17 cellular contexts compared by ENCODE assay signal in genomic region chr16:17228048-17228707, GRCh38.
"Had no signal": no experiment of that assay in that cellular context is flagged by ENCODE, and none has a peak within 500 bp of the region (broad histone marks: within the 10 kb centered on the region; RNA-seq: fewer than 3 reads in every experiment).

No MANE protein-coding gene starts in this region.

- H3K36me3 ChIP-seq: ascending aorta, gastrocnemius medialis, left ventricle myocardium inferior, sigmoid colon, upper lobe of left lung had no signal

- ATAC-seq: activated CD4-positive, CD25-positive, alpha-beta regulatory T cell treated with anti-CD3 and anti-CD28 coated beads, Interleukin-2, amount 50 U/mL, for 24 hours; activated naive CD8-positive, alpha-beta T cell treated with anti-CD3 and anti-CD28 coated beads, Interleukin-2, amount 50 U/mL, for 24 hours; gastrocnemius medialis; natural killer cell treated with Interleukin-12 subunit alpha and Interleukin-12 subunit beta and Interleukin-15 and Interleukin-18, amount 100 ng/mL, for 72 hours; psoas muscle had no signal

- H3K27me3 Mint-ChIP-seq: activated naive CD8-positive, alpha-beta T cell treated with anti-CD3 and anti-CD28 coated beads, Interleukin-2, amount 50 U/mL, for 24 hours; memory B cell; natural killer cell treated with Interleukin-12 subunit alpha and Interleukin-12 subunit beta and Interleukin-15 and Interleukin-18, amount 100 ng/mL, for 72 hours had no signal

- DNase-seq: activated CD4-positive, alpha-beta T cell treated with anti-CD3 and anti-CD28 coated beads, Interleukin-2, amount 50 U/mL, for 4 hours; activated naive CD4-positive, alpha-beta T cell; activated naive CD8-positive, alpha-beta T cell treated with anti-CD3 and anti-CD28 coated beads, Interleukin-2, amount 50 U/mL, for 24 hours; gastrocnemius medialis; kidney; left ventricle myocardium inferior; occipital lobe; psoas muscle; sigmoid colon; stimulated activated CD4-positive, alpha-beta T cell treated with anti-CD3 and anti-CD28 coated beads, Interleukin-12 subunit alpha, Interleukin-12 subunit beta, amount 100 ng/mL, for 4 hours; stimulated activated naive CD4-positive, alpha-beta T cell; substantia nigra; upper lobe of left lung had no signal

- H3K4me3 ChIP-seq: ascending aorta, gastrocnemius medialis, left ventricle myocardium inferior, psoas muscle, sigmoid colon, upper lobe of left lung had no signal

- H3K4me3 Mint-ChIP-seq: activated naive CD8-positive, alpha-beta T cell treated with anti-CD3 and anti-CD28 coated beads, Interleukin-2, amount 50 U/mL, for 24 hours; memory B cell; natural killer cell treated with Interleukin-12 subunit alpha and Interleukin-12 subunit beta and Interleukin-15 and Interleukin-18, amount 100 ng/mL, for 72 hours had no signal

- H3K27ac Mint-ChIP-seq: activated naive CD8-positive, alpha-beta T cell treated with anti-CD3 and anti-CD28 coated beads, Interleukin-2, amount 50 U/mL, for 24 hours; memory B cell had no signal

- H3K27ac ChIP-seq: ascending aorta, gastrocnemius medialis, left ventricle myocardium inferior, psoas muscle, upper lobe of left lung had no signal

- H3K27me3 ChIP-seq: ascending aorta, gastrocnemius medialis, sigmoid colon, upper lobe of left lung had no signal

- H3K9me3 Mint-ChIP-seq: activated naive CD8-positive, alpha-beta T cell treated with anti-CD3 and anti-CD28 coated beads, Interleukin-2, amount 50 U/mL, for 24 hours; memory B cell had no signal

- H3K9me3 ChIP-seq: ascending aorta, gastrocnemius medialis, left ventricle myocardium inferior, psoas muscle, sigmoid colon, upper lobe of left lung had no signal
